Comparison of ENCODE assay signal across 1 cellular context in the genomic region with DNA sequence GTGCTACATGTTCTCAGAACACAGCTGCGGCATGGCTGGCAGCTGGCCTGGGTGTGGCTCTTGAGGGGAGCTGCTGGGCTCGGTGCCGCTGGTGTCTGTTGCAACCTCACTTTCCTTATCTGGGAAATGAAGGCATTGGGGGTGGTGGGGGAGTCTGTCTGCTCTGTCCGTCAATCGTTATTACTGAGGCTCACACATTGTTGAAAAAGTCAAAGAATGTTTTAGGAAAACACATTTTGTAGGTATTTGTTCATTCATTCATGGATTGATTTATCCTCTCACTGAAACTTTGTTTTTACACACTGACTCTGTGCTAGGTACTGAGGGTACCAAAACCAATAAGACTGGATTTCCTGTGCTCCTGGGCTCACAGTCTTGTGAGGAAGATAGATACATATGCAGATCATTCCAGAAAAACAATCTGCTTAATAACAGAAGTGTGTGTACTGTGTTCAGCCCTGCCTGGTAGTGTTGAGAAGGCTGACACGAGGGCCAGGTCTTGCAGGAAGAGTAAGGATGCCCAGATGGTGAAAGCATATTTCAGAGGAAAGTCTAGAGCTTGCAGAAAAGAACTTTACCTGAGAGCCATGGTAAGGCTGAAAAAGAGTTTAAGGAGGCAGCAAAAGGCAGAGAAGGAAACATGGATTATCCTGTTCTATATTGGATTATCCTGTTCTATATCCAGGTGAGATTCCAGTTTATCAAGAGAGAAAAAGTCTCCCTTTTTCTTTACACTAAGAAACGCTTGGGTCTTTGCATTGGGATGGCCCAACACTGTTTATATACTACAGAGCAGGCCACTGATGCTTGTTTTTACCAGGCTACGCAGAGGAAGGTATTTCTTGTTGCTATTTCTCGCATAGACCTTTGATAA.
A peak's percentile ranks its signal among the peaks of the same experiment; 100 is the strongest.
TF ChIP-seq lines count a peak whose summit lies in the region.

No MANE protein-coding gene starts in this region.

TF ChIP-seq in K562, 482 proteins besides CTCF, POLR2A, EP300 and RAD21 (continued from another document):
- TF ChIP-seq, protein P1, sequence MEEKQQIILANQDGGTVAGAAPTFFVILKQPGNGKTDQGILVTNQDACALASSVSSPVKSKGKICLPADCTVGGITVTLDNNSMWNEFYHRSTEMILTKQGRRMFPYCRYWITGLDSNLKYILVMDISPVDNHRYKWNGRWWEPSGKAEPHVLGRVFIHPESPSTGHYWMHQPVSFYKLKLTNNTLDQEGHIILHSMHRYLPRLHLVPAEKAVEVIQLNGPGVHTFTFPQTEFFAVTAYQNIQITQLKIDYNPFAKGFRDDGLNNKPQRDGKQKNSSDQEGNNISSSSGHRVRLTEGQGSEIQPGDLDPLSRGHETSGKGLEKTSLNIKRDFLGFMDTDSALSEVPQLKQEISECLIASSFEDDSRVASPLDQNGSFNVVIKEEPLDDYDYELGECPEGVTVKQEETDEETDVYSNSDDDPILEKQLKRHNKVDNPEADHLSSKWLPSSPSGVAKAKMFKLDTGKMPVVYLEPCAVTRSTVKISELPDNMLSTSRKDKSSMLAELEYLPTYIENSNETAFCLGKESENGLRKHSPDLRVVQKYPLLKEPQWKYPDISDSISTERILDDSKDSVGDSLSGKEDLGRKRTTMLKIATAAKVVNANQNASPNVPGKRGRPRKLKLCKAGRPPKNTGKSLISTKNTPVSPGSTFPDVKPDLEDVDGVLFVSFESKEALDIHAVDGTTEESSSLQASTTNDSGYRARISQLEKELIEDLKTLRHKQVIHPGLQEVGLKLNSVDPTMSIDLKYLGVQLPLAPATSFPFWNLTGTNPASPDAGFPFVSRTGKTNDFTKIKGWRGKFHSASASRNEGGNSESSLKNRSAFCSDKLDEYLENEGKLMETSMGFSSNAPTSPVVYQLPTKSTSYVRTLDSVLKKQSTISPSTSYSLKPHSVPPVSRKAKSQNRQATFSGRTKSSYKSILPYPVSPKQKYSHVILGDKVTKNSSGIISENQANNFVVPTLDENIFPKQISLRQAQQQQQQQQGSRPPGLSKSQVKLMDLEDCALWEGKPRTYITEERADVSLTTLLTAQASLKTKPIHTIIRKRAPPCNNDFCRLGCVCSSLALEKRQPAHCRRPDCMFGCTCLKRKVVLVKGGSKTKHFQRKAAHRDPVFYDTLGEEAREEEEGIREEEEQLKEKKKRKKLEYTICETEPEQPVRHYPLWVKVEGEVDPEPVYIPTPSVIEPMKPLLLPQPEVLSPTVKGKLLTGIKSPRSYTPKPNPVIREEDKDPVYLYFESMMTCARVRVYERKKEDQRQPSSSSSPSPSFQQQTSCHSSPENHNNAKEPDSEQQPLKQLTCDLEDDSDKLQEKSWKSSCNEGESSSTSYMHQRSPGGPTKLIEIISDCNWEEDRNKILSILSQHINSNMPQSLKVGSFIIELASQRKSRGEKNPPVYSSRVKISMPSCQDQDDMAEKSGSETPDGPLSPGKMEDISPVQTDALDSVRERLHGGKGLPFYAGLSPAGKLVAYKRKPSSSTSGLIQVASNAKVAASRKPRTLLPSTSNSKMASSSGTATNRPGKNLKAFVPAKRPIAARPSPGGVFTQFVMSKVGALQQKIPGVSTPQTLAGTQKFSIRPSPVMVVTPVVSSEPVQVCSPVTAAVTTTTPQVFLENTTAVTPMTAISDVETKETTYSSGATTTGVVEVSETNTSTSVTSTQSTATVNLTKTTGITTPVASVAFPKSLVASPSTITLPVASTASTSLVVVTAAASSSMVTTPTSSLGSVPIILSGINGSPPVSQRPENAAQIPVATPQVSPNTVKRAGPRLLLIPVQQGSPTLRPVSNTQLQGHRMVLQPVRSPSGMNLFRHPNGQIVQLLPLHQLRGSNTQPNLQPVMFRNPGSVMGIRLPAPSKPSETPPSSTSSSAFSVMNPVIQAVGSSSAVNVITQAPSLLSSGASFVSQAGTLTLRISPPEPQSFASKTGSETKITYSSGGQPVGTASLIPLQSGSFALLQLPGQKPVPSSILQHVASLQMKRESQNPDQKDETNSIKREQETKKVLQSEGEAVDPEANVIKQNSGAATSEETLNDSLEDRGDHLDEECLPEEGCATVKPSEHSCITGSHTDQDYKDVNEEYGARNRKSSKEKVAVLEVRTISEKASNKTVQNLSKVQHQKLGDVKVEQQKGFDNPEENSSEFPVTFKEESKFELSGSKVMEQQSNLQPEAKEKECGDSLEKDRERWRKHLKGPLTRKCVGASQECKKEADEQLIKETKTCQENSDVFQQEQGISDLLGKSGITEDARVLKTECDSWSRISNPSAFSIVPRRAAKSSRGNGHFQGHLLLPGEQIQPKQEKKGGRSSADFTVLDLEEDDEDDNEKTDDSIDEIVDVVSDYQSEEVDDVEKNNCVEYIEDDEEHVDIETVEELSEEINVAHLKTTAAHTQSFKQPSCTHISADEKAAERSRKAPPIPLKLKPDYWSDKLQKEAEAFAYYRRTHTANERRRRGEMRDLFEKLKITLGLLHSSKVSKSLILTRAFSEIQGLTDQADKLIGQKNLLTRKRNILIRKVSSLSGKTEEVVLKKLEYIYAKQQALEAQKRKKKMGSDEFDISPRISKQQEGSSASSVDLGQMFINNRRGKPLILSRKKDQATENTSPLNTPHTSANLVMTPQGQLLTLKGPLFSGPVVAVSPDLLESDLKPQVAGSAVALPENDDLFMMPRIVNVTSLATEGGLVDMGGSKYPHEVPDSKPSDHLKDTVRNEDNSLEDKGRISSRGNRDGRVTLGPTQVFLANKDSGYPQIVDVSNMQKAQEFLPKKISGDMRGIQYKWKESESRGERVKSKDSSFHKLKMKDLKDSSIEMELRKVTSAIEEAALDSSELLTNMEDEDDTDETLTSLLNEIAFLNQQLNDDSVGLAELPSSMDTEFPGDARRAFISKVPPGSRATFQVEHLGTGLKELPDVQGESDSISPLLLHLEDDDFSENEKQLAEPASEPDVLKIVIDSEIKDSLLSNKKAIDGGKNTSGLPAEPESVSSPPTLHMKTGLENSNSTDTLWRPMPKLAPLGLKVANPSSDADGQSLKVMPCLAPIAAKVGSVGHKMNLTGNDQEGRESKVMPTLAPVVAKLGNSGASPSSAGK (IDR thresholded peaks at IDR 0.05): 0 out of 2 replicates have a peak, but pooled peaks have one; percentile 48
